In genomic region chr9:119963258-119963797, GRCh38 we compare ENCODE assay signal across 12 cellular contexts.
DNase-seq lines count a peak whose midpoint lies in the region; ATAC-seq and TF ChIP-seq lines count a peak whose summit lies in the region.
"Had no signal": no experiment of that assay in that cellular context is flagged by ENCODE, and none has a peak within 500 bp of the region (broad histone marks: within the 10 kb centered on the region; RNA-seq: fewer than 3 reads in every experiment).

No MANE protein-coding gene starts in this region.

- ATAC-seq in HG03460 (IDR thresholded peaks at IDR 0.05; ENCODE audit: unreplicated experiment), result no peak
- ATAC-seq in stimulated activated naive CD8-positive, alpha-beta T cell treated with anti-CD3 and anti-CD28 coated beads, Interleukin-15, amount 100 ng/mL, for 72 hours, result no peak
- ATAC-seq: gastrocnemius medialis had no signal

- in situ Hi-C loops in KBM-7 (cut with MboI; ENCODE audit: low pct_unique_long_range_greater_than_20kb, low sequenced_read_pairs), result no loop called here

- H3K36me3 ChIP-seq in mesenchymal stem cell (ENCODE audit: control insufficient read depth in 1 of 2, insufficient read depth in 2 of 2, low read depth in 1 of 2, low read length in 2 of 2), result no peaks in the 10 kb centered on the region
- H3K36me3 ChIP-seq: gastrocnemius medialis had no signal

- H3K4me1 ChIP-seq in mesenchymal stem cell (ENCODE audit: control insufficient read depth, insufficient read depth, low read depth, low read length), result peaks cover 4% of the 10 kb centered on the region

- H3K14ac ChIP-seq in mesenchymal stem cell (ENCODE audit: low read length in 2 of 2), result no peak overlapping the region

- no peak overlapping the region for H3K4me3 Mint-ChIP-seq in stimulated activated naive CD8-positive, alpha-beta T cell treated with anti-CD3 and anti-CD28 coated beads, Interleukin-15, amount 100 ng/mL, for 72 hours

- H3K9me3 Mint-ChIP-seq in stimulated activated naive CD8-positive, alpha-beta T cell treated with anti-CD3 and anti-CD28 coated beads, Interleukin-15, amount 100 ng/mL, for 72 hours, result no peaks in the 10 kb centered on the region

- H2BK15ac ChIP-seq in mesenchymal stem cell (ENCODE audit: low read depth, poor library complexity, severe bottlenecking), result no peak overlapping the region

- H4K8ac ChIP-seq in mesenchymal stem cell (ENCODE audit: low read length), result peak overlapping the region; percentile 14

- H2AFZ ChIP-seq in mesenchymal stem cell (ENCODE audit: low read depth, low read length), result no peak overlapping the region

- H3K4me2 ChIP-seq in mesenchymal stem cell (ENCODE audit: low read length, poor library complexity, severe bottlenecking), result no peak overlapping the region

- H3K27ac ChIP-seq in mesenchymal stem cell (ENCODE audit: low read length, poor library complexity, severe bottlenecking), result peak overlapping the region; percentile 97
- H3K27ac ChIP-seq: gastrocnemius medialis had no signal

- no peak overlapping the region for H3K23ac ChIP-seq in mesenchymal stem cell (ENCODE audit: low read length in 2 of 2)

- no peak overlapping the region for H4K91ac ChIP-seq in mesenchymal stem cell (ENCODE audit: low read length)

- H3K4me3 ChIP-seq in mesenchymal stem cell (ENCODE audit: insufficient read depth in 1 of 2, low read depth in 1 of 2, low read length in 2 of 2), result peak overlapping the region in 1 of 2 experiments; percentile 40
- H3K4me3 ChIP-seq: gastrocnemius medialis had no signal

- peak overlapping the region in 1 of 2 experiments; percentile 6 for H3K4ac ChIP-seq in mesenchymal stem cell (ENCODE audit: low read depth in 1 of 2, low read length in 2 of 2)

- 30% methylated on average over 4 of the region's 4 CpGs for WGBS in mesenchymal stem cell

- peaks cover 41% of the 10 kb centered on the region for H3K27me3 Mint-ChIP-seq in stimulated activated naive CD8-positive, alpha-beta T cell treated with anti-CD3 and anti-CD28 coated beads, Interleukin-15, amount 100 ng/mL, for 72 hours

- H3K79me1 ChIP-seq in mesenchymal stem cell (replicated peaks; ENCODE audit: low read length, poor library complexity, severe bottlenecking), result no peaks in the 10 kb centered on the region

- H3K9me3 ChIP-seq in mesenchymal stem cell (ENCODE audit: control insufficient read depth, low read length), result peaks cover 5% of the 10 kb centered on the region
- H3K9me3 ChIP-seq: gastrocnemius medialis had no signal

- H3K18ac ChIP-seq in mesenchymal stem cell (ENCODE audit: low read depth in 1 of 2, low read length in 2 of 2), result peak overlapping the region in 1 of 2 experiments; percentile 90

- no peaks in the 10 kb centered on the region for H3K4me1 Mint-ChIP-seq in stimulated activated naive CD8-positive, alpha-beta T cell treated with anti-CD3 and anti-CD28 coated beads, Interleukin-15, amount 100 ng/mL, for 72 hours

- no peak overlapping the region for H3K27ac Mint-ChIP-seq in stimulated activated naive CD8-positive, alpha-beta T cell treated with anti-CD3 and anti-CD28 coated beads, Interleukin-15, amount 100 ng/mL, for 72 hours

- DNase-seq in AG09319 (ENCODE audit: extremely low read depth, low read depth), result peak; percentile 98
- DNase-seq in KBM-7, result peak; percentile 1
- peak; percentile 74 for DNase-seq in dedifferentiated amniotic fluid mesenchymal stem cell (ENCODE audit: extremely low spot score)
- peak; percentile 74 for DNase-seq in mesenchymal stem cell
- DNase-seq in KG1 (lab: John Stamatoyannopoulos, UW), result no peak
- DNase-seq in stimulated activated naive CD8-positive, alpha-beta T cell treated with anti-CD3 and anti-CD28 coated beads, Interleukin-15, amount 100 ng/mL, for 72 hours, result no peak
- no peak for DNase-seq in ureter (ENCODE audit: low spot score)
- DNase-seq: DMS79 treated with DMSO at 0.1 percent for 48 hours; gastrocnemius medialis; stimulated activated naive CD4-positive, alpha-beta T cell; T-helper 9 cell had no signal

- no peaks in the 10 kb centered on the region for H3K27me3 ChIP-seq in mesenchymal stem cell (ENCODE audit: control insufficient read depth in 1 of 2, insufficient read depth in 1 of 2, low read length in 2 of 2)
- H3K27me3 ChIP-seq: gastrocnemius medialis had no signal

- no peak overlapping the region for H2BK120ac ChIP-seq in mesenchymal stem cell (ENCODE audit: low read depth, low read length)

- H3K9ac ChIP-seq in mesenchymal stem cell (ENCODE audit: low read length), result peak overlapping the region; percentile 83

- peak overlapping the region; percentile 93 for H2BK5ac ChIP-seq in mesenchymal stem cell (ENCODE audit: low read depth, low read length, poor library complexity, severe bottlenecking)

- peak overlapping the region in 1 of 2 experiments; percentile 90 for H2BK12ac ChIP-seq in mesenchymal stem cell (ENCODE audit: low read length in 2 of 2)

- no peak for TF ChIP-seq CTCF in AG09319 (IDR thresholded peaks at IDR 0.05; ENCODE audit: low read depth, low read length)

- peak overlapping the region; percentile 88 for H2AK5ac ChIP-seq in mesenchymal stem cell (ENCODE audit: low read length, severe bottlenecking)

Comparison
In these comparisons a context has a peak if more than half of its experiments do, and no peak if none do; other contexts are left out.
1. DNase-seq: peak in AG09319 (single experiment), KBM-7 (single experiment), dedifferentiated amniotic fluid mesenchymal stem cell (single experiment) and mesenchymal stem cell (single experiment); none in KG1 (single experiment), stimulated activated naive CD8-positive, alpha-beta T cell treated with anti-CD3 and anti-CD28 coated beads, Interleukin-15, amount 100 ng/mL, for 72 hours (0 of 2) and ureter (single experiment).